Comparison of ENCODE assay signal across 20 cellular contexts in genomic region chr18:28650860-28651259, GRCh38.
DNase-seq lines count a peak whose midpoint lies in the region; ATAC-seq, FAIRE-seq and TF ChIP-seq lines count a peak whose summit lies in the region.
"Had no signal": no experiment of that assay in that cellular context is flagged by ENCODE, and none has a peak within 500 bp of the region (broad histone marks: within the 10 kb centered on the region; RNA-seq: fewer than 3 reads in every experiment).

No MANE protein-coding gene starts in this region.

- no peaks in the 10 kb centered on the region for H3K9me3 ChIP-seq in upper lobe of left lung

- peak; percentile 13 for DNase-seq in A172 (ENCODE audit: low spot score)
- peak; percentile 21 for DNase-seq in bronchial epithelial cell (ENCODE audit: low read depth)
- peak; percentile 14 for DNase-seq in epithelial cell of esophagus (ENCODE audit: low read depth)
- DNase-seq in anterior cingulate cortex (lab: John Stamatoyannopoulos, UW) = no peak
- DNase-seq in upper lobe of left lung = no peak
- DNase-seq: 8988T; CD8-positive, alpha-beta T cell; COR-L47; DMS153; DMS79 treated with DMSO at 0.1 percent for 48 hours; EL; GDM1; HCEC 1CT; HFFc6 had no signal

- H3K4me3 ChIP-seq in bronchial epithelial cell (ENCODE audit: low read depth, low read length) (no peak overlapping the region), epithelial cell of esophagus (ENCODE audit: low read length) (no peak overlapping the region), upper lobe of left lung (no peak overlapping the region)

- WGBS in upper lobe of left lung, 2 donors = 56 to 60% methylated on average over 2 of the region's 2 CpGs

- no peaks in the 10 kb centered on the region for H3K27me3 ChIP-seq in bronchial epithelial cell (ENCODE audit: control insufficient read depth, insufficient read depth, low read length)
- H3K27me3 ChIP-seq in upper lobe of left lung = no peaks in the 10 kb centered on the region

- TF ChIP-seq EP300 in Ishikawa (IDR thresholded peaks at IDR 0.05; ENCODE audit: borderline replicate concordance) = no peak
- no peak for TF ChIP-seq EP300 in upper lobe of left lung (IDR thresholded peaks at IDR 0.05)

- no peak for FAIRE-seq in bronchial epithelial cell (lab: Jason Lieb, UNC)
- FAIRE-seq: D721Med, GM12892, GM19239 had no signal

- H3K4me1 ChIP-seq in upper lobe of left lung = no peaks in the 10 kb centered on the region

- ATAC-seq in SK-N-SH treated with all-trans-retinoic acid at 6 μM for 48 hours = no peak
- ATAC-seq in GM18519 (IDR thresholded peaks at IDR 0.05; ENCODE audit: low FRiP score, unreplicated experiment) = no peak
- ATAC-seq in upper lobe of left lung (ENCODE audit: low FRiP score in 2 of 2) = no peak
- ATAC-seq: CD8-positive, alpha-beta T cell had no signal

- TF ChIP-seq POLR2A in upper lobe of left lung (IDR thresholded peaks at IDR 0.05) = no peak

- TF ChIP-seq CTCF in bronchial epithelial cell (IDR thresholded peaks at IDR 0.05; ENCODE audit: insufficient read depth, low read length, severe bottlenecking) (no peak), epithelial cell of esophagus (IDR thresholded peaks at IDR 0.05; ENCODE audit: insufficient read depth, low read depth, low read length, missing control alignments) (no peak), upper lobe of left lung (IDR thresholded peaks at IDR 0.05) (no peak)

- H3K27ac ChIP-seq in upper lobe of left lung = no peak overlapping the region

- TF ChIP-seq RAD21 in Ishikawa (IDR thresholded peaks at IDR 0.05; ENCODE audit: low read depth) = no peak

- no peaks in the 10 kb centered on the region for H3K36me3 ChIP-seq in bronchial epithelial cell (ENCODE audit: control insufficient read depth, insufficient read depth, low read length)
- no peaks in the 10 kb centered on the region for H3K36me3 ChIP-seq in upper lobe of left lung

TF ChIP-seq in Ishikawa, 13 proteins besides CTCF, POLR2A, EP300 and RAD21:
- no peak for TF ChIP-seq CREB1 (IDR thresholded peaks at IDR 0.05; ENCODE audit: low read depth)
- peak; percentile 12; the same call in 1 of the 2 replicates for TF ChIP-seq TEAD4 (IDR thresholded peaks at IDR 0.05)

TF ChIP-seq in SK-N-SH treated with all-trans-retinoic acid at 6 μM for 48 hours, 23 proteins besides CTCF, POLR2A, EP300 and RAD21:
- TF ChIP-seq TOX (CRISPR knock-in tag; IDR thresholded peaks at IDR 0.05; ENCODE audit: borderline replicate concordance) = no peak
- no peak for TF ChIP-seq POU6F1 (CRISPR knock-in tag; IDR thresholded peaks at IDR 0.05; ENCODE audit: borderline replicate concordance, low read depth)
- no peak for TF ChIP-seq ZFP30 (CRISPR knock-in tag; IDR thresholded peaks at IDR 0.05)
- no peak for TF ChIP-seq ISL1 (CRISPR knock-in tag; IDR thresholded peaks at IDR 0.05)
- TF ChIP-seq ZNF70 (CRISPR knock-in tag; IDR thresholded peaks at IDR 0.05) = no peak
- TF ChIP-seq ZFP3 (CRISPR knock-in tag; IDR thresholded peaks at IDR 0.05) = no peak
- no peak for TF ChIP-seq ZC3H10 (CRISPR knock-in tag; IDR thresholded peaks at IDR 0.05)
- TF ChIP-seq CSDC2 (CRISPR knock-in tag; IDR thresholded peaks at IDR 0.05) = no peak
- no peak for TF ChIP-seq RARB (CRISPR knock-in tag; IDR thresholded peaks at IDR 0.05)
- TF ChIP-seq OSR1 (CRISPR knock-in tag; IDR thresholded peaks at IDR 0.05) = no peak

Comparison
In these comparisons a context has a peak if more than half of its experiments do, and no peak if none do; other contexts are left out.
1. DNase-seq: peak in A172 (single experiment), bronchial epithelial cell (single experiment) and epithelial cell of esophagus (single experiment); none in anterior cingulate cortex (0 of 58) and upper lobe of left lung (0 of 2).